10 cellular contexts compared by ENCODE assay signal in genomic region chr15:73485845-73486379, GRCh38. TPM values are rescaled to one million over a fixed set of nuclear protein-coding genes. Genes with fewer than 3 reads are reported as not detected.
"Had no signal": no experiment of that assay in that cellular context is flagged by ENCODE, and none has a peak within 500 bp of the region (broad histone marks: within the 10 kb centered on the region; RNA-seq: fewer than 3 reads in every experiment).

No MANE protein-coding gene starts in this region.

RNA-seq across cellular contexts. Expression of gene REC114, which starts 42.9 kb away (rescaled TPM):
- total RNA-seq: activated CD4-positive, alpha-beta T cell treated with anti-CD3 and anti-CD28 coated beads, Interleukin-2, amount 10 ng/mL, durations not matched to agents 7 days and 5 days; activated CD8-positive, alpha-beta T cell treated with anti-CD3 and anti-CD28 coated beads, Interleukin-2, amount 10 ng/mL, durations not matched to agents 7 days and 5 days; activated naive CD8-positive, alpha-beta T cell treated with anti-CD3 and anti-CD28 coated beads, Interleukin-2, amount 10 ng/mL, durations not matched to agents 7 days and 5 days; activated T-helper 2 cell treated with anti-CD3 and anti-CD28 coated beads, Interferon-gamma antibody, Interleukin-2, Interleukin-4, amounts not matched to agents 10 μg/mL and 5 μg/mL and 100 μg/mL, durations not matched to agents 14 hours and 24 hours and 36 hours; mononuclear cell; occipital lobe; skeletal muscle tissue; T-helper 1 cell treated with Interleukin-12 subunit alpha and Interleukin-12 subunit beta and Interleukin-4 antibody, amounts not matched to agents 30 ng/mL and 1 ng/mL, for 36 hours had no signal
- polyA plus RNA-seq: keratinocyte, neural cell had no signal
